In the genomic region with DNA sequence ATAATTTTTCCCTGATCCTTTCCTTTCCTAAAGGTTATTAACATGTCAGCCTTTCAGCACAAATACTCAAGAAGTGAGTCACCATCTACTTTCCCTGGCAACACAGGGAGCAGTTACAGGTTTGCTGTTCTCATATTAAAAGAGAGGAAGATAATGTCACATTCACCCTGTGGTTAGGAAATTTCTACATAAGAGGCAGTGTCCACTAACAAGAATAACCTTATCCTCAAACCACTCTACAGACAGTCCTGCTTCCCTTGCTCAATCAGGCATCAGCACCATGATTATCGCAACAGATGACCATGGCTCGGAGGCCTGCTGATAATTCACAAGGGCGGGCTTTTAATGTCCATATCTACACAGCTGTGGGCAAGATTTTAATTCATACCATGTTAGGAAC, we compare ENCODE assay signal across 10 cellular contexts. TPM values are rescaled to one million over a fixed set of nuclear protein-coding genes. Genes with fewer than 3 reads are reported as not detected.
DNase-seq lines count a peak whose midpoint lies in the region; ATAC-seq and TF ChIP-seq lines count a peak whose summit lies in the region.
"Had no signal": no experiment of that assay in that cellular context is flagged by ENCODE, and none has a peak within 500 bp of the region (broad histone marks: within the 10 kb centered on the region; RNA-seq: fewer than 3 reads in every experiment).

No MANE protein-coding gene starts in this region.

- peak; percentile 72 for DNase-seq in HFFc6
- peak; percentile 89 for DNase-seq in amniotic epithelial cell (ENCODE audit: low read depth)
- no peak for DNase-seq in left cardiac atrium
- DNase-seq in stromal cell of bone marrow (ENCODE audit: low read depth): peak; percentile 8
- DNase-seq in stimulated activated CD4-positive, alpha-beta T cell treated with anti-CD3 and anti-CD28 coated beads, Interleukin-4, amount 100 ng/mL, for 1 hour: no peak
- no peak for DNase-seq in putamen (ENCODE audit: low spot score)
- DNase-seq: amniotic stem cell, DMS79, left colon had no signal

- H3K4me3 Mint-ChIP-seq in HFFc6: no peak overlapping the region

- peak overlapping the region; percentile 32; the same call in 1 of the 2 replicates for H3K27ac Mint-ChIP-seq in HFFc6

- intact Hi-C loops in left cardiac atrium (cut with DNase I): no loop called here

- ATAC-seq in left cardiac atrium (peak; percentile 30 to 81), HG03457 (IDR thresholded peaks at IDR 0.05; ENCODE audit: unreplicated experiment) (no peak)
- ATAC-seq: left colon had no signal

- no peaks in the 10 kb centered on the region for H3K9me3 Mint-ChIP-seq in HFFc6

- peaks cover 25% of the 10 kb centered on the region for H3K4me1 Mint-ChIP-seq in HFFc6 (ENCODE audit: low read depth)

- peaks cover 4% of the 10 kb centered on the region; the same call in 1 of the 2 replicates for H3K36me3 Mint-ChIP-seq in HFFc6 (ENCODE audit: low read depth)

- TF ChIP-seq CTCF in HFFc6 (IDR thresholded peaks at IDR 0.05): no peak

- H3K27me3 Mint-ChIP-seq in HFFc6 (ENCODE audit: insufficient read depth): peaks cover 3% of the 10 kb centered on the region; the same call in 1 of the 2 replicates

RNA-seq across cellular contexts. Expression of a gene that starts 30.9 kb away (rescaled TPM):
- total RNA-seq in HFFc6 (2021; fragmentation: NEBNext Ultra II Directional; extraction: Animal tissue kit (Norgen Biotek cat#: 25700)): 10 to 100 TPM; 15.1 to 24.2 (median 20.7) TPM
- 10 to 100 TPM; 38.4 to 40.0 TPM for total RNA-seq in left cardiac atrium

Comparison
In these comparisons a context has a peak if more than half of its experiments do, and no peak if none do; other contexts are left out.
1. DNase-seq: peak in HFFc6 (single experiment), amniotic epithelial cell (single experiment) and stromal cell of bone marrow (single experiment); none in left cardiac atrium (single experiment), stimulated activated CD4-positive, alpha-beta T cell treated with anti-CD3 and anti-CD28 coated beads, Interleukin-4, amount 100 ng/mL, for 1 hour (single experiment) and putamen (single experiment).